7 cellular contexts compared by ENCODE assay signal in the genomic region with DNA sequence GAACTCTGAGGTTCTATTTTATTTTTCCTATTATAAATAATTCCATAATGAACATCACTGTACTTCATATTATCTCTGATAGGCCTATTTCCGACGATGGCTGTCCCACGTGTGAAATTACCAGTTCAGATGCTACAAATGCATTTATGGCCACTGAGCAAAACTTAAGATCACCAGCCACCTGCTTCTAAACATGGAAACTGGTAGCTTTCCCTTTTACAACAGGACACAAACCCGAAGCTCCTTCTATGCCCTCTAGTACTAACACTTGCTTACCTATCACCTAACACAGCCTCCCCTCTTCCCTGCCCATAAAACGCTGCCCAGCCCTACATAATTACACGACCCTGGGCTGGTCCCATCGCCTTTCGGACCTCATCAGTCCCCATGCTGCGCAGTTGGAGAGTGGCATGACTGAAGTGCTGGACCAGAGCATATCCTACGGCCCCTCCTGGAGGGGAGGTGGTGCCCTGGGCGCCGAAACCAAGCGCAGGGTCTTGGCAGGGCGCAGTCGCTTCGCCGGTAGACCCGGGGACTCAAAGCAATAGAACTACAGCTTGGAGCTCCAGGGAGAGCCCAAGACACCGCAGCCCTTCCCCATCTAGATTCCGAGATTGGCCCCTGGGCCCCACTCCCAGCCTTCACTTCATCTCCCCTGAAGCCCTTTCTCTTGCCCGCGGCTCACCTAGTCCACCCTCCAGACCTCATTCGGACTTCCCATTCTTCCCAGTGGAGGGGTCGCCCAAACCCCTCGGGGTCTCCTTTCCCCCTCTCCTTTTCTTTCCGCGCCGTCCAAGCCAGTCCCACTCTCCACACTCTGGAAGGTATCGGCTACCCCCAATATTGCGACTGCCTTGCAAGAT. TPM values are rescaled to one million over a fixed set of nuclear protein-coding genes. Genes with fewer than 3 reads are reported as not detected.
A peak's percentile ranks its signal among the peaks of the same experiment; 100 is the strongest.
DNase-seq lines count a peak whose midpoint lies in the region; ATAC-seq and TF ChIP-seq lines count a peak whose summit lies in the region.

No MANE protein-coding gene starts in this region.

- TF ChIP-seq CTCF in GM10248 (IDR thresholded peaks at IDR 0.05; ENCODE audit: control extremely low read depth, extremely low read depth, low read depth, missing control alignments): no peak
- TF ChIP-seq CTCF in VCaP (conservative IDR thresholded peaks at IDR 0.05): no peak
- no peak for TF ChIP-seq CTCF in uterus (IDR thresholded peaks at IDR 0.05)

- CTCF ChIA-PET in GM10248 (lab: Yijun Ruan, JAX): interaction anchor here (0.9 to 1.3 kb wide), 3 partner anchors 17 to 23 kb away, joined by 3 to 5 read pairs (median 3); no protein-coding TSS in a partner anchor

- POLR2A ChIA-PET in GM10248 (lab: Yijun Ruan, JAX): no interaction called here

- peaks cover 9% of the 10 kb centered on the region for H3K36me3 ChIP-seq in effector memory CD4-positive, alpha-beta T cell (ENCODE audit: control insufficient read depth, insufficient read depth, low read length)
- H3K36me3 ChIP-seq in mucosa of stomach (ENCODE audit: control insufficient read depth, insufficient read depth, low read length) (no peaks in the 10 kb centered on the region), uterus (no peaks in the 10 kb centered on the region)

- no peaks in the 10 kb centered on the region for H3K27me3 ChIP-seq in effector memory CD4-positive, alpha-beta T cell (replicated peaks; ENCODE audit: control insufficient read depth, insufficient read depth, low read length, poor library complexity, severe bottlenecking)
- H3K27me3 ChIP-seq in mucosa of stomach (ENCODE audit: control insufficient read depth, insufficient read depth, low read length) (no peaks in the 10 kb centered on the region), uterus (no peaks in the 10 kb centered on the region)

- no peak for TF ChIP-seq POLR2A in uterus (IDR thresholded peaks at IDR 0.05)

- H3K9me3 ChIP-seq in effector memory CD4-positive, alpha-beta T cell (ENCODE audit: control insufficient read depth, low read length): no peaks in the 10 kb centered on the region
- H3K9me3 ChIP-seq in mucosa of stomach (ENCODE audit: control insufficient read depth, low read length) (no peaks in the 10 kb centered on the region), uterus (no peaks in the 10 kb centered on the region)

- peak; percentile 9 for ATAC-seq in HG03175 (IDR thresholded peaks at IDR 0.05; ENCODE audit: unreplicated experiment)
- ATAC-seq in GM18873 (IDR thresholded peaks at IDR 0.05; ENCODE audit: low FRiP score, unreplicated experiment): no peak

- peak overlapping the region; percentile 95 for H3K9ac ChIP-seq in mucosa of stomach (ENCODE audit: low read length)

- DNase-seq in GM10248 (ENCODE audit: extremely low spot score) (peak; percentile 40), uterus (peak in 1 of 2 donors; percentile 17)
- DNase-seq in effector memory CD4-positive, alpha-beta T cell: no peak

- H3K27ac ChIP-seq in VCaP (peak overlapping the region; percentile 75), uterus (peak overlapping the region; percentile 83 to 93)
- peak overlapping the region; percentile 64 for H3K27ac ChIP-seq in effector memory CD4-positive, alpha-beta T cell (ENCODE audit: insufficient read depth, low read length, poor library complexity, severe bottlenecking)

- intact Hi-C loops in uterus (cut with DNase I; ENCODE audit: low total_unique reads): no loop called here

- H3K4me1 ChIP-seq in effector memory CD4-positive, alpha-beta T cell (ENCODE audit: control insufficient read depth, insufficient read depth, low read length, poor library complexity, severe bottlenecking): peaks cover 14% of the 10 kb centered on the region
- H3K4me1 ChIP-seq in mucosa of stomach (ENCODE audit: control insufficient read depth, insufficient read depth, low read length) (peaks cover 24% of the 10 kb centered on the region), uterus (peaks cover 3 to 5% of the 10 kb centered on the region in 2 donors)

- H3K4me3 ChIP-seq in effector memory CD4-positive, alpha-beta T cell (ENCODE audit: insufficient read depth, low read depth, low read length, poor library complexity, severe bottlenecking): peak overlapping the region; percentile 89
- H3K4me3 ChIP-seq in mucosa of stomach (ENCODE audit: low read length) (peak overlapping the region; percentile 88), uterus (peak overlapping the region; percentile 79 to 90)

RNA-seq across cellular contexts. Expression of gene SAP30L, which starts 1.0 kb away (rescaled TPM):
- 10 to 100 TPM in 3 of 4 donors, 1 to 10 TPM in 1; 9.5 to 61.7 (median 31.2) TPM for total RNA-seq in uterus

RNA-seq across cellular contexts. Expression of gene HAND1, which starts 33.2 kb away (rescaled TPM):
- total RNA-seq in uterus: under 1 TPM in 1 of 4 donors, not detected in 3; 0.14 TPM
